13 cellular contexts compared by ENCODE assay signal in genomic region chr7:32564542-32564941, GRCh38.
A peak's percentile ranks its signal among the peaks of the same experiment; 100 is the strongest.
DNase-seq lines count a peak whose midpoint lies in the region; ATAC-seq and TF ChIP-seq lines count a peak whose summit lies in the region.
"Had no signal": no experiment of that assay in that cellular context is flagged by ENCODE, and none has a peak within 500 bp of the region (broad histone marks: within the 10 kb centered on the region; RNA-seq: fewer than 3 reads in every experiment).

No MANE protein-coding gene starts in this region.

- no peak overlapping the region for H4K5ac ChIP-seq in IMR-90 (ENCODE audit: low read depth, low read length)

- H2AFZ ChIP-seq in IMR-90 (replicated peaks; ENCODE audit: low read length, poor library complexity) (no peak overlapping the region), mesenchymal stem cell (ENCODE audit: low read depth, low read length) (no peak overlapping the region)

- H3K23ac ChIP-seq in IMR-90 (ENCODE audit: low read depth, low read length) (no peak overlapping the region), mesenchymal stem cell (ENCODE audit: low read length in 2 of 2) (no peak overlapping the region)

- CTCF ChIA-PET in IMR-90 (lab: Yijun Ruan, JAX) = no interaction called here

- H4K8ac ChIP-seq in IMR-90 (ENCODE audit: low read depth in 2 of 2, low read length in 2 of 2) (no peak overlapping the region), mesenchymal stem cell (ENCODE audit: low read length) (no peak overlapping the region)

- H3K4me2 ChIP-seq in IMR-90 (ENCODE audit: low read depth, low read length) (no peak overlapping the region), mesenchymal stem cell (ENCODE audit: low read length, poor library complexity, severe bottlenecking) (no peak overlapping the region)

- TF ChIP-seq CTCF in IMR-90 (conservative IDR thresholded peaks at IDR 0.05; ENCODE audit: low read depth, low read length) = no peak
- no peak for TF ChIP-seq CTCF in choroid plexus epithelial cell (conservative IDR thresholded peaks at IDR 0.05; ENCODE audit: low read depth, low read length)
- TF ChIP-seq CTCF in spleen (IDR thresholded peaks at IDR 0.05 in 8 of 11, conservative IDR thresholded peaks at IDR 0.05 in 3 of 11) = no peak
- no peak for TF ChIP-seq CTCF in adrenal gland (IDR thresholded peaks at IDR 0.05)

- H3K79me1 ChIP-seq in IMR-90 (ENCODE audit: low read depth in 1 of 2, low read length in 2 of 2) (peaks cover 10 to 19% of the 10 kb centered on the region in 2 experiments), mesenchymal stem cell (replicated peaks; ENCODE audit: low read length, poor library complexity, severe bottlenecking) (peaks cover 11% of the 10 kb centered on the region)

- no peaks in the 10 kb centered on the region for H3K4me1 ChIP-seq in IMR-90 (ENCODE audit: control insufficient read depth, insufficient read depth, low read length)
- H3K4me1 ChIP-seq in mesenchymal stem cell (ENCODE audit: control insufficient read depth, insufficient read depth, low read depth, low read length) = no peaks in the 10 kb centered on the region
- peaks cover 0 to 12% (median 0%) of the 10 kb centered on the region in 6 donors for H3K4me1 ChIP-seq in spleen
- no peaks in the 10 kb centered on the region for H3K4me1 ChIP-seq in adrenal gland (replicated peaks in 1 of 2)

- no peaks in the 10 kb centered on the region for H3K27me3 ChIP-seq in IMR-90 (ENCODE audit: control insufficient read depth, insufficient read depth, low read length)
- no peaks in the 10 kb centered on the region for H3K27me3 ChIP-seq in mesenchymal stem cell (ENCODE audit: control insufficient read depth in 1 of 2, insufficient read depth in 1 of 2, low read length in 2 of 2)
- H3K27me3 ChIP-seq in spleen (replicated peaks in 1 of 7) = no peaks in the 10 kb centered on the region
- H3K27me3 ChIP-seq in adrenal gland = no peaks in the 10 kb centered on the region

- intact Hi-C loops in IMR-90 (cut with micrococcal nuclease) (no loop called here), spleen (cut with DNase I; ENCODE audit: low total_unique reads) (no loop called here), adrenal gland (cut with DNase I) (no loop called here)

- in situ Hi-C loops in IMR-90 (cut with MboI; ENCODE audit: low sequenced_read_pairs) = no loop called here

- TF ChIP-seq POLR2A in IMR-90 (IDR thresholded peaks at IDR 0.05; ENCODE audit: low read depth, low read length) = no peak
- TF ChIP-seq POLR2A in spleen (IDR thresholded peaks at IDR 0.05) = no peak
- no peak for TF ChIP-seq POLR2A in adrenal gland (IDR thresholded peaks at IDR 0.05)

- dilution Hi-C loops in IMR-90 (cut with HindIII; ENCODE audit: low sequenced_read_pairs, unreplicated experiment) = no loop called here

- no peaks in the 10 kb centered on the region for H3K9me1 ChIP-seq in IMR-90 (ENCODE audit: insufficient read depth, low read length)

- WGBS in IMR-90 (ENCODE audit: extremely low coverage in 2 of 2, insufficient read length in 1 of 2), 2 experiments = no CpG with 5 or more reads among the region's 3 CpGs
- 75% methylated on average over 2 of the region's 3 CpGs for WGBS in mesenchymal stem cell
- 35 to 64% (median 38%) methylated on average over 2 to 3 of the region's 3 CpGs for WGBS in spleen, 5 donors
- WGBS in adrenal gland, 4 donors = 58 to 76% (median 64%) methylated on average over 2 to 3 of the region's 3 CpGs

- H3K4me3 ChIP-seq in IMR-90 (ENCODE audit: insufficient read depth, low read depth, low read length) (no peak overlapping the region), choroid plexus epithelial cell (ENCODE audit: low read depth, low read length) (no peak overlapping the region), mesenchymal stem cell (ENCODE audit: insufficient read depth in 1 of 2, low read depth in 1 of 2, low read length in 2 of 2) (no peak overlapping the region), spleen (no peak overlapping the region), adrenal gland (no peak overlapping the region)

- no peaks in the 10 kb centered on the region for H3K9me3 ChIP-seq in IMR-90 (ENCODE audit: control insufficient read depth, insufficient read depth, low read length)
- no peaks in the 10 kb centered on the region for H3K9me3 ChIP-seq in mesenchymal stem cell (ENCODE audit: control insufficient read depth, low read length)
- H3K9me3 ChIP-seq in spleen = no peaks in the 10 kb centered on the region
- H3K9me3 ChIP-seq in adrenal gland (replicated peaks in 1 of 3) = no peaks in the 10 kb centered on the region

- no peaks in the 10 kb centered on the region for H4K20me1 ChIP-seq in IMR-90 (ENCODE audit: insufficient read depth, low read length)

- H2AK5ac ChIP-seq in IMR-90 (ENCODE audit: low read depth, low read length) = no peak overlapping the region
- H2AK5ac ChIP-seq in mesenchymal stem cell (ENCODE audit: low read length, severe bottlenecking) = no peak overlapping the region

- H2AK9ac ChIP-seq in IMR-90 (replicated peaks; ENCODE audit: low read depth, low read length, poor library complexity) = no peak overlapping the region

- no peak overlapping the region for H2BK20ac ChIP-seq in IMR-90 (ENCODE audit: low read depth, low read length)

- POLR2A ChIA-PET in IMR-90 (lab: Charles Lee; ENCODE audit: unreplicated experiment) = no interaction called here

- H3K56ac ChIP-seq in IMR-90 (ENCODE audit: extremely low read depth, insufficient read depth, low read length) = no peak overlapping the region

- no peak overlapping the region for H3K18ac ChIP-seq in IMR-90 (ENCODE audit: low read depth, low read length)
- no peak overlapping the region for H3K18ac ChIP-seq in mesenchymal stem cell (ENCODE audit: low read depth in 1 of 2, low read length in 2 of 2)

- H3K4ac ChIP-seq in IMR-90 (ENCODE audit: low read depth, low read length) (no peak overlapping the region), mesenchymal stem cell (ENCODE audit: low read depth in 1 of 2, low read length in 2 of 2) (no peak overlapping the region)

- no TSS peak for BruUV-seq in IMR-90 (replicated peaks; lab: Mats Ljungman, UMichigan)

- H2BK15ac ChIP-seq in IMR-90 (ENCODE audit: low read depth, low read length) (no peak overlapping the region), mesenchymal stem cell (ENCODE audit: low read depth, poor library complexity, severe bottlenecking) (no peak overlapping the region)

- DNase-seq in AG08396 (ENCODE audit: low spot score) = peak; percentile 12
- DNase-seq in IMR-90 = peak; percentile 50
- peak; percentile 64 for DNase-seq in choroid plexus epithelial cell (ENCODE audit: low read depth)
- DNase-seq in mesenchymal stem cell = peak; percentile 68
- no peak for DNase-seq in spleen
- DNase-seq in DMS114 treated with DMSO at 0.1 percent for 48 hours (lab: John Stamatoyannopoulos, UW; ENCODE audit: unreplicated experiment) = no peak
- no peak for DNase-seq in adrenal gland
- DNase-seq in GOT3 (lab: John Stamatoyannopoulos, UW) = no peak
- DNase-seq: activated CD4-positive, alpha-beta memory T cell treated with anti-CD3 and anti-CD28 coated beads for 36 hours; NCI-H2029; NCI-H526 treated with DMSO at 0.1 percent for 48 hours; occipital lobe; stimulated activated CD4-positive, alpha-beta T cell treated with anti-CD3 and anti-CD28 coated beads, Interleukin-4, amount 100 ng/mL, for 4 hours had no signal

- H3K9ac ChIP-seq in IMR-90 (ENCODE audit: low read depth, low read length) (no peak overlapping the region), mesenchymal stem cell (ENCODE audit: low read length) (no peak overlapping the region)

- H2BK12ac ChIP-seq in mesenchymal stem cell (ENCODE audit: low read length in 2 of 2) = no peak overlapping the region

- no peak overlapping the region for H4K91ac ChIP-seq in IMR-90 (ENCODE audit: insufficient read depth, low read depth, low read length)
- no peak overlapping the region for H4K91ac ChIP-seq in mesenchymal stem cell (ENCODE audit: low read length)

- H2BK5ac ChIP-seq in IMR-90 (ENCODE audit: low read depth, low read length, poor library complexity, severe bottlenecking) (no peak overlapping the region), mesenchymal stem cell (ENCODE audit: low read depth, low read length, poor library complexity, severe bottlenecking) (no peak overlapping the region)

- no peak overlapping the region for H2BK120ac ChIP-seq in IMR-90 (ENCODE audit: low read depth, low read length)
- H2BK120ac ChIP-seq in mesenchymal stem cell (ENCODE audit: low read depth, low read length) = no peak overlapping the region

- no peak overlapping the region for H3K14ac ChIP-seq in IMR-90 (replicated peaks; ENCODE audit: low read depth, low read length)
- H3K14ac ChIP-seq in mesenchymal stem cell (ENCODE audit: low read length in 2 of 2) = no peak overlapping the region

- no peak for TF ChIP-seq RAD21 in IMR-90 (IDR thresholded peaks at IDR 0.05; ENCODE audit: low read length)

- H3K36me3 ChIP-seq in IMR-90 (ENCODE audit: control insufficient read depth, insufficient read depth, low read length) (peaks cover 18% of the 10 kb centered on the region), mesenchymal stem cell (ENCODE audit: control insufficient read depth in 1 of 2, insufficient read depth in 2 of 2, low read depth in 1 of 2, low read length in 2 of 2) (peaks cover 6 to 54% of the 10 kb centered on the region in 2 experiments), spleen (peaks cover 0 to 79% (median 25%) of the 10 kb centered on the region in 6 donors), adrenal gland (replicated peaks in 1 of 2) (peaks cover 0 to 29% of the 10 kb centered on the region in 2 donors)

- peak; percentile 92 for ATAC-seq in IMR-90 (ENCODE audit: low read depth)

- H3K27ac ChIP-seq in IMR-90 (ENCODE audit: insufficient read depth, low read length) = no peak overlapping the region
- H3K27ac ChIP-seq in mesenchymal stem cell (ENCODE audit: low read length, poor library complexity, severe bottlenecking) = no peak overlapping the region
- H3K27ac ChIP-seq in spleen = peak overlapping the region in 1 of 8 donors; percentile 2
- H3K27ac ChIP-seq in adrenal gland = no peak overlapping the region

TF ChIP-seq in IMR-90, 13 proteins besides CTCF, POLR2A, EP300 and RAD21 (continues in another document):
- TF ChIP-seq CEBPB (IDR thresholded peaks at IDR 0.05; ENCODE audit: low read depth, low read length) (no peak), ELK1 (IDR thresholded peaks at IDR 0.05; ENCODE audit: borderline replicate concordance, low read depth, low read length) (no peak), MAZ (IDR thresholded peaks at IDR 0.05; ENCODE audit: borderline replicate concordance, low read depth, low read length) (no peak), RFX5 (IDR thresholded peaks at IDR 0.05; ENCODE audit: low read depth, low read length) (no peak), CHD1 (IDR thresholded peaks at IDR 0.05; ENCODE audit: low read depth, low read length) (no peak), BHLHE40 (IDR thresholded peaks at IDR 0.05; ENCODE audit: low read depth, low read length) (no peak)

Comparison
In these comparisons a context has a peak if more than half of its experiments do, and no peak if none do; other contexts are left out.
1. DNase-seq: peak in AG08396 (single experiment), IMR-90 (single experiment), choroid plexus epithelial cell (single experiment) and mesenchymal stem cell (single experiment); none in spleen (single experiment), DMS114 treated with DMSO at 0.1 percent for 48 hours (single experiment), adrenal gland (0 of 7) and GOT3 (single experiment).